Comparison of ENCODE assay signal across 31 cellular contexts in genomic region chr19:55176116-55176515, GRCh38. TPM values are rescaled to one million over a fixed set of nuclear protein-coding genes. Genes with fewer than 3 reads are reported as not detected.
DNase-seq lines count a peak whose midpoint lies in the region; ATAC-seq, FAIRE-seq and TF ChIP-seq lines count a peak whose summit lies in the region.
"Had no signal": no experiment of that assay in that cellular context is flagged by ENCODE, and none has a peak within 500 bp of the region (broad histone marks: within the 10 kb centered on the region; RNA-seq: fewer than 3 reads in every experiment).

No MANE protein-coding gene starts in this region.

- H3K9ac ChIP-seq in K562 (ENCODE audit: insufficient read depth in 1 of 2, low read depth in 2 of 2, low read length in 2 of 2): peak overlapping the region in 1 of 2 experiments; percentile 94; a peak in 2 of 4 replicates
- H3K9ac ChIP-seq: BLaER1 treated with 17β-estradiol and CSF1 and Interleukin-3, amounts not matched to agents 10 nM and 100 nM had no signal

- H4K20me1 ChIP-seq in OCI-LY7 (ENCODE audit: insufficient read depth, low read length): no peaks in the 10 kb centered on the region
- peaks cover 15% of the 10 kb centered on the region for H4K20me1 ChIP-seq in K562 (replicated peaks; ENCODE audit: control insufficient read depth, insufficient read depth, low read length)

- H3K4me3 ChIP-seq in OCI-LY7 (ENCODE audit: low read depth, low read length, poor library complexity, severe bottlenecking): no peak overlapping the region
- H3K4me3 ChIP-seq in K562: no peak overlapping the region; the same call in 1 of the 2 replicates
- H3K4me3 ChIP-seq: BLaER1 treated with 17β-estradiol and CSF1 and Interleukin-3, amounts not matched to agents 10 nM and 100 nM; cardiac muscle cell; pancreas; SK-N-MC; testis had no signal

- TF ChIP-seq CTCF in OCI-LY7 (conservative IDR thresholded peaks at IDR 0.05; ENCODE audit: low read length) (no peak), K562 (IDR thresholded peaks at IDR 0.05 in 2 of 3, conservative IDR thresholded peaks at IDR 0.05 in 1 of 3; ENCODE audit: insufficient read depth in 2 of 3, low read depth in 1 of 3, low read length in 3 of 3) (no peak)

- peaks cover 37% of the 10 kb centered on the region for H3K4me1 ChIP-seq in OCI-LY7 (ENCODE audit: insufficient read depth, low read length, poor library complexity, severe bottlenecking)
- H3K4me1 ChIP-seq in K562 (replicated peaks in 1 of 2; ENCODE audit: control insufficient read depth in 2 of 2, insufficient read depth in 2 of 2, low read length in 2 of 2): peaks cover 39 to 58% of the 10 kb centered on the region in 2 experiments
- H3K4me1 ChIP-seq: pancreas had no signal

- CTCF ChIA-PET in OCI-LY7 (lab: Charles Lee; ENCODE audit: unreplicated experiment) (no interaction called here), K562 (lab: Yijun Ruan, JAX; ENCODE audit: low intra/inter-chr PET ratio) (no interaction called here)

- peak; percentile 70 for DNase-seq in DMS53 (lab: John Stamatoyannopoulos, UW)
- DNase-seq in H4 (ENCODE audit: low spot score): peak; percentile 21
- DNase-seq in OCI-LY7 (ENCODE audit: low spot score): peak; percentile 71
- DNase-seq in K562 (ENCODE audit: extremely low read depth in 1 of 4, low spot score in 3 of 4): peak in 2 of 4 experiments; percentile 44 to 69
- no peak for DNase-seq in cerebellum (ENCODE audit: low spot score)
- DNase-seq: activated CD8-positive, alpha-beta memory T cell treated with anti-CD3 and anti-CD28 coated beads, Interleukin-2, amount 50 U/mL, for 48 hours; GOT3; NCI-H1105 treated with DMSO at 0.1 percent for 48 hours; NCI-H2081; NCI-H510A treated with DMSO at 0.1 percent for 48 hours; pancreas; right cardiac atrium; stimulated activated CD4-positive, alpha-beta T cell treated with anti-CD3 and anti-CD28 coated beads, Interleukin-4, amount 100 ng/mL, for 4 hours; stimulated activated naive CD4-positive, alpha-beta T cell; testis had no signal

- no peaks in the 10 kb centered on the region for H3K9me3 ChIP-seq in OCI-LY7 (ENCODE audit: low read length)
- H3K9me3 ChIP-seq in K562 (replicated peaks; ENCODE audit: control insufficient read depth, insufficient read depth, low read depth, low read length): no peaks in the 10 kb centered on the region
- H3K9me3 ChIP-seq: pancreas, testis had no signal

- H3K79me2 ChIP-seq in OCI-LY7 (ENCODE audit: insufficient read depth, low read depth, low read length): no peaks in the 10 kb centered on the region
- H3K79me2 ChIP-seq in K562 (ENCODE audit: control insufficient read depth, insufficient read depth, low read length): no peaks in the 10 kb centered on the region; the same call in 2 of the 3 replicates

- no peak for TF ChIP-seq RAD21 in K562 (CRISPR knock-in tag; conservative IDR thresholded peaks at IDR 0.05 in 1 of 2, IDR thresholded peaks at IDR 0.05 in 1 of 2)

- ATAC-seq in K562 (peak; percentile 6; the same call in 1 of the 3 replicates), GM21825 (IDR thresholded peaks at IDR 0.05; ENCODE audit: unreplicated experiment) (no peak), GM21423 (IDR thresholded peaks at IDR 0.05; ENCODE audit: unreplicated experiment) (no peak)
- ATAC-seq: activated T-helper 17 cell treated with anti-CD3 and anti-CD28 coated beads, Interleukin-2, amount 50 U/mL, for 72 hours; natural killer cell treated with Interleukin-12 subunit alpha and Interleukin-12 subunit beta and Interleukin-15 and Interleukin-18, amount 100 ng/mL, for 72 hours; pancreas; right cardiac atrium; WTC11 had no signal

- no peak overlapping the region for H3K27ac ChIP-seq in OCI-LY7 (ENCODE audit: low read depth, low read length, poor library complexity, severe bottlenecking)
- peak overlapping the region; percentile 75; the same call in 2 of the 3 replicates for H3K27ac ChIP-seq in K562 (ENCODE audit: extremely low read depth, low read depth, low read length)
- H3K27ac ChIP-seq: BLaER1 treated with 17β-estradiol and CSF1 and Interleukin-3, amounts not matched to agents 10 nM and 100 nM; cardiac muscle cell; pancreas; SK-N-MC; testis had no signal

- no peaks in the 10 kb centered on the region for H3K9me1 ChIP-seq in K562 (ENCODE audit: control insufficient read depth, insufficient read depth, low read length)

- no peaks in the 10 kb centered on the region for H3K9me2 ChIP-seq in OCI-LY7 (ENCODE audit: insufficient read depth, low read length)

- BruUV-seq in OCI-LY7 (replicated peaks; lab: Mats Ljungman, UMichigan) (no TSS peak), K562 (replicated peaks; lab: Mats Ljungman, UMichigan) (no TSS peak)

- no peak for TF ChIP-seq EP300 in K562 (IDR thresholded peaks at IDR 0.05; ENCODE audit: low read length)

- no peaks in the 10 kb centered on the region for H3K36me3 ChIP-seq in OCI-LY7 (ENCODE audit: insufficient read depth, low read length)
- H3K36me3 ChIP-seq in K562 (ENCODE audit: control insufficient read depth, insufficient read depth, low read length): no peaks in the 10 kb centered on the region
- H3K36me3 ChIP-seq: BLaER1 treated with 17β-estradiol and CSF1 and Interleukin-3, amounts not matched to agents 10 nM and 100 nM; cardiac muscle cell; pancreas had no signal

- no peaks in the 10 kb centered on the region for H3K27me3 ChIP-seq in K562 (ENCODE audit: control insufficient read depth in 2 of 2, insufficient read depth in 2 of 2, low read length in 2 of 2)
- H3K27me3 ChIP-seq: testis had no signal

- intact Hi-C loops in OCI-LY7 (cut with micrococcal nuclease; ENCODE audit: unreplicated experiment): no loop called here
- intact Hi-C loops in K562 (cut with micrococcal nuclease): no loop called here

- 0% methylated on average over 1 of the region's 1 CpG for WGBS in K562 (ENCODE audit: insufficient coverage, low coverage, missing lambda C conversion rate)

- in situ Hi-C loops in K562 (cut with MboI): no loop called here

- H3K4me2 ChIP-seq in OCI-LY7 (ENCODE audit: low read length) (no peak overlapping the region), K562 (ENCODE audit: insufficient read depth, low read length) (peak overlapping the region; percentile 88)

- POLR2A ChIA-PET in OCI-LY7 (lab: Charles Lee): interaction anchor here (1.3 kb wide), 1 partner anchor 25 kb away, joined by 3 read pairs; no protein-coding TSS in a partner anchor
- POLR2A ChIA-PET in K562 (lab: Yijun Ruan, JAX): interaction anchor here (1.6 to 2.7 kb wide), 4 partner anchors 18 to 231 kb away, joined by 4 to 19 read pairs (median 7); partner anchors contain the start of genes PPP6R1 and UBE2S

- no peak for TF ChIP-seq POLR2A in K562 (conservative IDR thresholded peaks at IDR 0.05)

- H2AFZ ChIP-seq in OCI-LY7 (ENCODE audit: low read length): peak overlapping the region; percentile 34
- H2AFZ ChIP-seq in K562 (ENCODE audit: low read depth, low read length): peak overlapping the region; percentile 62; the same call in 1 of the 2 replicates

- FAIRE-seq in K562 (lab: Jason Lieb, UNC): peak; percentile 82
- FAIRE-seq: HTR-8/SVneo, islet of Langerhans, pancreas, RCC 7860, urothelium cell line had no signal

RNA-seq across cellular contexts. Expression of gene SYT5, which starts 4.0 kb away (rescaled TPM):
- 0.62 TPM in 1 of 2 replicates, not detected in the other for total RNA-seq in H4 (2014; rRNA removed; shearing (Covaris generic))
- 0.44 TPM in 1 of 2 replicates, not detected in the other for total RNA-seq in OCI-LY7 (2014; rRNA removed; shearing (Covaris generic))
- 0.84 and 1.3 TPM in 2 replicates for total RNA-seq in OCI-LY7 (2022)
- total RNA-seq in K562 (2011; cell fraction: chromatin; rRNA removed; ENCODE audit: low replicate concordance): 8.2 and 12.8 TPM in 2 replicates
- total RNA-seq in K562 (2011; cell fraction: nucleolus; rRNA removed): 5.1 and 5.5 TPM in 2 replicates
- total RNA-seq in K562 (2011; cell fraction: nucleoplasm; rRNA removed): 8.5 and 9.7 TPM in 2 replicates
- 9.9 and 15.7 TPM in 2 replicates for total RNA-seq in K562 (2014; rRNA removed)
- 8.8 and 9.8 TPM in 2 replicates for total RNA-seq in K562 (2014; rRNA removed; fragmentation: Illumina TruSeq; extraction: Trizol)
- total RNA-seq in K562 (2015; rRNA removed; fragmentation: Illumina TruSeq; extraction: Trizol): 6.6 and 7.2 TPM in 2 replicates
- total RNA-seq in K562 (2021): 19.9 and 20.9 TPM in 2 replicates
- polyA plus RNA-seq in K562 (2011; rRNA removed): 3.9 and 5.0 TPM in 2 replicates
- polyA plus RNA-seq in K562 (2011; cell fraction: cytosol; rRNA removed): 4.3 and 6.8 TPM in 2 replicates
- polyA plus RNA-seq in K562 (2011; cell fraction: nucleus; rRNA removed): 5.3 and 5.7 TPM in 2 replicates
- 15.2 and 38.7 TPM in 2 replicates for polyA plus RNA-seq in K562 (2012)
- 18.0 and 19.4 TPM in 2 replicates for polyA plus RNA-seq in K562 (2014; fragmentation: Illumina TruSeq; extraction: Trizol)
- 1 to 10 TPM; 1.3 to 2.1 TPM for polyA plus RNA-seq in K562 (2014; fragmentation: Nextera tagmentation; extraction: Ambion mirVana)
- polyA plus RNA-seq in K562 (2014; rRNA removed): 14.2 and 15.2 TPM in 2 replicates
- 2.4 and 5.1 TPM in 2 replicates for polyA minus RNA-seq in K562 (2011; rRNA and poly(A)+ RNA removed)
- 8.4 and 13.2 TPM in 2 replicates for polyA minus RNA-seq in K562 (2011; cell fraction: cytosol; rRNA and poly(A)+ RNA removed)
- polyA minus RNA-seq in K562 (2011; cell fraction: nucleus; rRNA and poly(A)+ RNA removed): 3.1 and 3.4 TPM in 2 replicates
- 15.6 TPM for total RNA-seq in cerebellum
- total RNA-seq: activated T-helper 17 cell treated with anti-CD3 and anti-CD28 coated beads, Interleukin-2, amount 50 U/mL, for 72 hours; LHCN-M2; natural killer cell treated with Interleukin-12 subunit alpha and Interleukin-12 subunit beta and Interleukin-15 and Interleukin-18, amount 100 ng/mL, for 72 hours; T-helper 2 cell treated with Interferon-gamma antibody and Interleukin-4, amounts not matched to agents 100 ng/mL and 5 ng/mL, for 36 hours had no signal
- polyA plus RNA-seq: cardiac muscle cell had no signal

RNA-seq across cellular contexts. Expression of gene DNAAF3, which starts 9.7 kb away (rescaled TPM):
- total RNA-seq in H4 (2014; rRNA removed; shearing (Covaris generic)): 7.0 and 10.1 TPM in 2 replicates
- total RNA-seq in OCI-LY7 (2014; rRNA removed; shearing (Covaris generic)): 0.85 and 2.8 TPM in 2 replicates
- total RNA-seq in OCI-LY7 (2022) (2.2 and 2.5 TPM in 2 replicates), K562 (2014; rRNA removed) (49.8 and 66.8 TPM in 2 replicates), K562 (2014; rRNA removed; fragmentation: Illumina TruSeq; extraction: Trizol) (19.7 and 21.6 TPM in 2 replicates), K562 (2015; rRNA removed; fragmentation: Illumina TruSeq; extraction: Trizol) (27.6 and 28.5 TPM in 2 replicates), K562 (2021) (43.0 and 44.3 TPM in 2 replicates), cerebellum (2.0 TPM)
- total RNA-seq in K562 (2011; cell fraction: chromatin; rRNA removed; ENCODE audit: low replicate concordance): 9.1 and 32.2 TPM in 2 replicates
- 17.6 and 19.3 TPM in 2 replicates for total RNA-seq in K562 (2011; cell fraction: nucleolus; rRNA removed)
- 17.8 and 22.7 TPM in 2 replicates for total RNA-seq in K562 (2011; cell fraction: nucleoplasm; rRNA removed)
- polyA plus RNA-seq in K562 (2011; rRNA removed) (29.3 and 46.8 TPM in 2 replicates), K562 (2014; fragmentation: Illumina TruSeq; extraction: Trizol) (61.5 and 67.6 TPM in 2 replicates), K562 (2014; fragmentation: Nextera tagmentation; extraction: Ambion mirVana) (10 to 100 TPM; 29.7 to 54.4 TPM), K562 (2014; rRNA removed) (50.2 and 65.0 TPM in 2 replicates)
- 84.8 and 128 TPM in 2 replicates for polyA plus RNA-seq in K562 (2011; cell fraction: cytosol; rRNA removed)
- 48.2 and 66.5 TPM in 2 replicates for polyA plus RNA-seq in K562 (2011; cell fraction: nucleus; rRNA removed)
- polyA plus RNA-seq in K562 (2012): 41.3 and 45.3 TPM in 2 replicates
- polyA minus RNA-seq in K562 (2011; rRNA and poly(A)+ RNA removed): 7.2 and 9.1 TPM in 2 replicates
- 18.7 and 19.0 TPM in 2 replicates for polyA minus RNA-seq in K562 (2011; cell fraction: cytosol; rRNA and poly(A)+ RNA removed)
- polyA minus RNA-seq in K562 (2011; cell fraction: nucleus; rRNA and poly(A)+ RNA removed): 7.1 and 10.8 TPM in 2 replicates
- total RNA-seq: natural killer cell treated with Interleukin-12 subunit alpha and Interleukin-12 subunit beta and Interleukin-15 and Interleukin-18, amount 100 ng/mL, for 72 hours had no signal

RNA-seq across cellular contexts. Expression of gene TNNI3, which starts 18.6 kb away (rescaled TPM):
- not detected in 2 replicates for total RNA-seq in H4 (2014; rRNA removed; shearing (Covaris generic))
- total RNA-seq in OCI-LY7 (2014; rRNA removed; shearing (Covaris generic)): 2.6 TPM in 1 of 2 replicates, not detected in the other
- not detected in 2 replicates for total RNA-seq in OCI-LY7 (2022)
- 25.9 and 44.0 TPM in 2 replicates for total RNA-seq in K562 (2011; cell fraction: chromatin; rRNA removed; ENCODE audit: low replicate concordance)
- total RNA-seq in K562 (2011; cell fraction: nucleolus; rRNA removed): 23.2 and 24.3 TPM in 2 replicates
- 27.0 and 36.9 TPM in 2 replicates for total RNA-seq in K562 (2011; cell fraction: nucleoplasm; rRNA removed)
- total RNA-seq in K562 (2014; rRNA removed): 107 and 125 TPM in 2 replicates
- total RNA-seq in K562 (2014; rRNA removed; fragmentation: Illumina TruSeq; extraction: Trizol): 22.0 and 26.5 TPM in 2 replicates
- 74.2 and 76.5 TPM in 2 replicates for total RNA-seq in K562 (2015; rRNA removed; fragmentation: Illumina TruSeq; extraction: Trizol)
- total RNA-seq in K562 (2021): 53.7 and 63.3 TPM in 2 replicates
- polyA plus RNA-seq in K562 (2011; rRNA removed): 28.1 and 33.8 TPM in 2 replicates
- polyA plus RNA-seq in K562 (2011; cell fraction: cytosol; rRNA removed): 41.8 and 52.3 TPM in 2 replicates
- polyA plus RNA-seq in K562 (2011; cell fraction: nucleus; rRNA removed): 61.1 and 64.7 TPM in 2 replicates
- polyA plus RNA-seq in K562 (2012): 58.4 and 68.8 TPM in 2 replicates
- polyA plus RNA-seq in K562 (2014; fragmentation: Illumina TruSeq; extraction: Trizol): 42.0 and 55.7 TPM in 2 replicates
- 10 to 100 TPM in 1 of 2 experiments, 1 to 10 TPM in 1; 4.7 to 17.2 TPM for polyA plus RNA-seq in K562 (2014; fragmentation: Nextera tagmentation; extraction: Ambion mirVana)
- polyA plus RNA-seq in K562 (2014; rRNA removed): 143 and 158 TPM in 2 replicates
- polyA minus RNA-seq in K562 (2011; rRNA and poly(A)+ RNA removed): 6.4 and 7.0 TPM in 2 replicates
- 7.1 and 13.3 TPM in 2 replicates for polyA minus RNA-seq in K562 (2011; cell fraction: cytosol; rRNA and poly(A)+ RNA removed)
- polyA minus RNA-seq in K562 (2011; cell fraction: nucleus; rRNA and poly(A)+ RNA removed): 10.6 and 16.3 TPM in 2 replicates
- 0.36 TPM for total RNA-seq in cerebellum
- total RNA-seq: activated T-helper 17 cell treated with anti-CD3 and anti-CD28 coated beads, Interleukin-2, amount 50 U/mL, for 72 hours; fibroblast of lung; mononuclear cell; natural killer cell treated with Interleukin-12 subunit alpha and Interleukin-12 subunit beta and Interleukin-15 and Interleukin-18, amount 100 ng/mL, for 72 hours; T-helper 2 cell treated with Interferon-gamma antibody and Interleukin-4, amounts not matched to agents 100 ng/mL and 5 ng/mL, for 36 hours had no signal
- polyA plus RNA-seq: fibroblast of lung had no signal

RNA-seq across cellular contexts. Expression of gene TNNT1, which starts 27.1 kb away (rescaled TPM):
- 300 and 334 TPM in 2 replicates for total RNA-seq in H4 (2014; rRNA removed; shearing (Covaris generic))
- total RNA-seq in OCI-LY7 (2014; rRNA removed; shearing (Covaris generic)): 17.6 and 21.9 TPM in 2 replicates
- total RNA-seq in OCI-LY7 (2022) (11.2 and 11.6 TPM in 2 replicates), K562 (2014; rRNA removed) (366 and 390 TPM in 2 replicates), K562 (2014; rRNA removed; fragmentation: Illumina TruSeq; extraction: Trizol) (114 and 159 TPM in 2 replicates), K562 (2015; rRNA removed; fragmentation: Illumina TruSeq; extraction: Trizol) (244 and 252 TPM in 2 replicates), K562 (2021) (207 and 227 TPM in 2 replicates), cerebellum (1.00 TPM)
- 33.1 and 49.0 TPM in 2 replicates for total RNA-seq in K562 (2011; cell fraction: chromatin; rRNA removed; ENCODE audit: low replicate concordance)
- total RNA-seq in K562 (2011; cell fraction: nucleolus; rRNA removed): 39.5 and 44.5 TPM in 2 replicates
- 49.1 and 49.5 TPM in 2 replicates for total RNA-seq in K562 (2011; cell fraction: nucleoplasm; rRNA removed)
- polyA plus RNA-seq in K562 (2011; rRNA removed) (177 and 189 TPM in 2 replicates), K562 (2014; fragmentation: Illumina TruSeq; extraction: Trizol) (224 and 227 TPM in 2 replicates), K562 (2014; fragmentation: Nextera tagmentation; extraction: Ambion mirVana) (10 to 100 TPM; 31.8 to 43.6 TPM), K562 (2014; rRNA removed) (324 and 325 TPM in 2 replicates)
- 173 and 189 TPM in 2 replicates for polyA plus RNA-seq in K562 (2011; cell fraction: cytosol; rRNA removed)
- 99.4 and 117 TPM in 2 replicates for polyA plus RNA-seq in K562 (2011; cell fraction: nucleus; rRNA removed)
- 276 and 308 TPM in 2 replicates for polyA plus RNA-seq in K562 (2012)
- 86.4 and 93.6 TPM in 2 replicates for polyA minus RNA-seq in K562 (2011; rRNA and poly(A)+ RNA removed)
- polyA minus RNA-seq in K562 (2011; cell fraction: cytosol; rRNA and poly(A)+ RNA removed): 45.8 and 53.1 TPM in 2 replicates
- polyA minus RNA-seq in K562 (2011; cell fraction: nucleus; rRNA and poly(A)+ RNA removed): 24.5 and 35.7 TPM in 2 replicates
- total RNA-seq: activated T-helper 17 cell treated with anti-CD3 and anti-CD28 coated beads, Interleukin-2, amount 50 U/mL, for 72 hours; natural killer cell treated with Interleukin-12 subunit alpha and Interleukin-12 subunit beta and Interleukin-15 and Interleukin-18, amount 100 ng/mL, for 72 hours had no signal

RNA-seq across cellular contexts. Expression of gene PTPRH, which starts 33.2 kb away (rescaled TPM):
- total RNA-seq in H4 (2014; rRNA removed; shearing (Covaris generic)): 3.8 and 5.5 TPM in 2 replicates
- total RNA-seq in OCI-LY7 (2014; rRNA removed; shearing (Covaris generic)): not detected in 2 replicates
- not detected in 2 replicates for total RNA-seq in OCI-LY7 (2022)
- total RNA-seq in K562 (2011; cell fraction: chromatin; rRNA removed; ENCODE audit: low replicate concordance): 57.9 and 171 TPM in 2 replicates
- 67.1 and 78.4 TPM in 2 replicates for total RNA-seq in K562 (2011; cell fraction: nucleolus; rRNA removed)
- 53.0 and 59.6 TPM in 2 replicates for total RNA-seq in K562 (2011; cell fraction: nucleoplasm; rRNA removed)
- total RNA-seq in K562 (2014; rRNA removed): 24.0 and 36.5 TPM in 2 replicates
- 14.7 and 17.6 TPM in 2 replicates for total RNA-seq in K562 (2014; rRNA removed; fragmentation: Illumina TruSeq; extraction: Trizol)
- 18.6 and 19.0 TPM in 2 replicates for total RNA-seq in K562 (2015; rRNA removed; fragmentation: Illumina TruSeq; extraction: Trizol)
- total RNA-seq in K562 (2021): 25.5 and 26.4 TPM in 2 replicates
- polyA plus RNA-seq in K562 (2011; rRNA removed): 33.6 and 34.3 TPM in 2 replicates
- 31.6 and 38.9 TPM in 2 replicates for polyA plus RNA-seq in K562 (2011; cell fraction: cytosol; rRNA removed)
- 66.1 and 111 TPM in 2 replicates for polyA plus RNA-seq in K562 (2011; cell fraction: nucleus; rRNA removed)
- polyA plus RNA-seq in K562 (2012): 19.2 and 61.5 TPM in 2 replicates
- 31.2 and 33.2 TPM in 2 replicates for polyA plus RNA-seq in K562 (2014; fragmentation: Illumina TruSeq; extraction: Trizol)
- polyA plus RNA-seq in K562 (2014; fragmentation: Nextera tagmentation; extraction: Ambion mirVana): 1 to 10 TPM in 1 of 2 experiments, under 1 TPM in 1; 0.87 to 2.9 TPM
- polyA plus RNA-seq in K562 (2014; rRNA removed): 22.7 and 22.8 TPM in 2 replicates
- polyA minus RNA-seq in K562 (2011; rRNA and poly(A)+ RNA removed): 34.7 and 44.2 TPM in 2 replicates
- polyA minus RNA-seq in K562 (2011; cell fraction: cytosol; rRNA and poly(A)+ RNA removed): 15.8 and 20.3 TPM in 2 replicates
- polyA minus RNA-seq in K562 (2011; cell fraction: nucleus; rRNA and poly(A)+ RNA removed): 46.6 and 47.5 TPM in 2 replicates
- total RNA-seq in cerebellum: 0.73 TPM
- total RNA-seq: activated T-helper 17 cell treated with anti-CD3 and anti-CD28 coated beads, Interleukin-2, amount 50 U/mL, for 72 hours; mononuclear cell; T-helper 2 cell treated with Interferon-gamma antibody and Interleukin-4, amounts not matched to agents 100 ng/mL and 5 ng/mL, for 36 hours had no signal

Comparison
In these comparisons a context has a peak if more than half of its experiments do, and no peak if none do; other contexts are left out.
1. RNA of gene TNNI3, which starts 18.6 kb away (total RNA-seq): 22.0 to 125 TPM in K562; 2.6 TPM in OCI-LY7, 0.36 TPM in cerebellum (single experiment) and not detected in H4; every median in the first group is over 4 times any median in the second.